ENCODE assay signal across 1 cellular context in the genomic region with DNA sequence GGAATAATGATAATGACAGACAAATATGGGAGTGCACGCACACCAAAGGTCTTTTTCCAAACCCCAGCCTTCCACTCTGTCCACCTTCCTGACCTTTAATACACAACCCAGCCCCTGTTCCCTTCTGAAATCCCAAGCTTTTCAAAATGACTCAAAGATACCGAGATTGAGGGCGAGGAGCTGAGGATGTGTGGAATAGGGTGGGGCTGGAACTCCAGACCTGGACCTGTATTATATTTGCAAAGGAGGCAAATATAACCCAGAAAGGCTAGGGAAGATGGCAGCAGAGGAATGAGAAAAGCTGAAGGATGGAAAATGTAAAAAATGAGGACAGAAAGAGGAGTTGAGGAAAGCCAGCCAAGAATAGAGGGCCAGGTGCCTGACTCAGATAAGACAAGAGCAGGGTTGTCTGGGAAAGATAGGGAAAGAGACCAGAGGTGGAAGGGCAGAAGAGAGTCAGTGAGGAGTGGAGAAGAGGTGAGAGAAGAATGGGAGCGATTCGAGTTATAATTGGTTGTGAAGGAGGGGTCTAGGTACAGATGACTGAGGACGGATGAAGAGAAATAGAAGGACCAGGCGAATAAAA.
TF ChIP-seq lines count a peak whose summit lies in the region.

No MANE protein-coding gene starts in this region.

TF ChIP-seq in K562, 482 proteins besides CTCF, POLR2A, EP300 and RAD21 (continued from another document):
- TF ChIP-seq, protein P1, sequence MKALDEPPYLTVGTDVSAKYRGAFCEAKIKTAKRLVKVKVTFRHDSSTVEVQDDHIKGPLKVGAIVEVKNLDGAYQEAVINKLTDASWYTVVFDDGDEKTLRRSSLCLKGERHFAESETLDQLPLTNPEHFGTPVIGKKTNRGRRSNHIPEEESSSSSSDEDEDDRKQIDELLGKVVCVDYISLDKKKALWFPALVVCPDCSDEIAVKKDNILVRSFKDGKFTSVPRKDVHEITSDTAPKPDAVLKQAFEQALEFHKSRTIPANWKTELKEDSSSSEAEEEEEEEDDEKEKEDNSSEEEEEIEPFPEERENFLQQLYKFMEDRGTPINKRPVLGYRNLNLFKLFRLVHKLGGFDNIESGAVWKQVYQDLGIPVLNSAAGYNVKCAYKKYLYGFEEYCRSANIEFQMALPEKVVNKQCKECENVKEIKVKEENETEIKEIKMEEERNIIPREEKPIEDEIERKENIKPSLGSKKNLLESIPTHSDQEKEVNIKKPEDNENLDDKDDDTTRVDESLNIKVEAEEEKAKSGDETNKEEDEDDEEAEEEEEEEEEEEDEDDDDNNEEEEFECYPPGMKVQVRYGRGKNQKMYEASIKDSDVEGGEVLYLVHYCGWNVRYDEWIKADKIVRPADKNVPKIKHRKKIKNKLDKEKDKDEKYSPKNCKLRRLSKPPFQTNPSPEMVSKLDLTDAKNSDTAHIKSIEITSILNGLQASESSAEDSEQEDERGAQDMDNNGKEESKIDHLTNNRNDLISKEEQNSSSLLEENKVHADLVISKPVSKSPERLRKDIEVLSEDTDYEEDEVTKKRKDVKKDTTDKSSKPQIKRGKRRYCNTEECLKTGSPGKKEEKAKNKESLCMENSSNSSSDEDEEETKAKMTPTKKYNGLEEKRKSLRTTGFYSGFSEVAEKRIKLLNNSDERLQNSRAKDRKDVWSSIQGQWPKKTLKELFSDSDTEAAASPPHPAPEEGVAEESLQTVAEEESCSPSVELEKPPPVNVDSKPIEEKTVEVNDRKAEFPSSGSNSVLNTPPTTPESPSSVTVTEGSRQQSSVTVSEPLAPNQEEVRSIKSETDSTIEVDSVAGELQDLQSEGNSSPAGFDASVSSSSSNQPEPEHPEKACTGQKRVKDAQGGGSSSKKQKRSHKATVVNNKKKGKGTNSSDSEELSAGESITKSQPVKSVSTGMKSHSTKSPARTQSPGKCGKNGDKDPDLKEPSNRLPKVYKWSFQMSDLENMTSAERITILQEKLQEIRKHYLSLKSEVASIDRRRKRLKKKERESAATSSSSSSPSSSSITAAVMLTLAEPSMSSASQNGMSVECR (CRISPR knock-in tag; IDR thresholded peaks at IDR 0.05), result no peak
- no peak for TF ChIP-seq PTTG1 (tag; IDR thresholded peaks at IDR 0.05; ENCODE audit: low read depth)
- TF ChIP-seq, protein P2, sequence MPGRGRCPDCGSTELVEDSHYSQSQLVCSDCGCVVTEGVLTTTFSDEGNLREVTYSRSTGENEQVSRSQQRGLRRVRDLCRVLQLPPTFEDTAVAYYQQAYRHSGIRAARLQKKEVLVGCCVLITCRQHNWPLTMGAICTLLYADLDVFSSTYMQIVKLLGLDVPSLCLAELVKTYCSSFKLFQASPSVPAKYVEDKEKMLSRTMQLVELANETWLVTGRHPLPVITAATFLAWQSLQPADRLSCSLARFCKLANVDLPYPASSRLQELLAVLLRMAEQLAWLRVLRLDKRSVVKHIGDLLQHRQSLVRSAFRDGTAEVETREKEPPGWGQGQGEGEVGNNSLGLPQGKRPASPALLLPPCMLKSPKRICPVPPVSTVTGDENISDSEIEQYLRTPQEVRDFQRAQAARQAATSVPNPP (IDR thresholded peaks at IDR 0.05; ENCODE audit: borderline replicate concordance, insufficient read depth, insufficient read length), result no peak
- no peak for TF ChIP-seq ZFX (CRISPR knock-in tag; IDR thresholded peaks at IDR 0.05)
- TF ChIP-seq, protein P3, sequence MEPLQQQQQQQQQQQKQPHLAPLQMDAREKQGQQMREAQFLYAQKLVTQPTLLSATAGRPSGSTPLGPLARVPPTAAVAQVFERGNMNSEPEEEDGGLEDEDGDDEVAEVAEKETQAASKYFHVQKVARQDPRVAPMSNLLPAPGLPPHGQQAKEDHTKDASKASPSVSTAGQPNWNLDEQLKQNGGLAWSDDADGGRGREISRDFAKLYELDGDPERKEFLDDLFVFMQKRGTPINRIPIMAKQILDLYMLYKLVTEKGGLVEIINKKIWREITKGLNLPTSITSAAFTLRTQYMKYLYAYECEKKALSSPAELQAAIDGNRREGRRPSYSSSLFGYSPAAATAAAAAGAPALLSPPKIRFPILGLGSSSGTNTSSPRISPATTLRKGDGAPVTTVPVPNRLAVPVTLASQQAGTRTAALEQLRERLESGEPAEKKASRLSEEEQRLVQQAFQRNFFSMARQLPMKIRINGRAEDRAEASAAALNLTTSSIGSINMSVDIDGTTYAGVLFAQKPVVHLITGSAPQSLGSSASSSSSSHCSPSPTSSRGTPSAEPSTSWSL (CRISPR knock-in tag; IDR thresholded peaks at IDR 0.05; ENCODE audit: borderline replicate concordance), result no peak
- no peak for TF ChIP-seq TCF7 (IDR thresholded peaks at IDR 0.05; ENCODE audit: borderline replicate concordance)
- peak; percentile 93 for TF ChIP-seq TEAD4 (IDR thresholded peaks at IDR 0.05; ENCODE audit: low read length)
- no peak for TF ChIP-seq TEAD4 (CRISPR knock-in tag; IDR thresholded peaks at IDR 0.05; ENCODE audit: borderline replicate concordance)
- TF ChIP-seq, protein P4, sequence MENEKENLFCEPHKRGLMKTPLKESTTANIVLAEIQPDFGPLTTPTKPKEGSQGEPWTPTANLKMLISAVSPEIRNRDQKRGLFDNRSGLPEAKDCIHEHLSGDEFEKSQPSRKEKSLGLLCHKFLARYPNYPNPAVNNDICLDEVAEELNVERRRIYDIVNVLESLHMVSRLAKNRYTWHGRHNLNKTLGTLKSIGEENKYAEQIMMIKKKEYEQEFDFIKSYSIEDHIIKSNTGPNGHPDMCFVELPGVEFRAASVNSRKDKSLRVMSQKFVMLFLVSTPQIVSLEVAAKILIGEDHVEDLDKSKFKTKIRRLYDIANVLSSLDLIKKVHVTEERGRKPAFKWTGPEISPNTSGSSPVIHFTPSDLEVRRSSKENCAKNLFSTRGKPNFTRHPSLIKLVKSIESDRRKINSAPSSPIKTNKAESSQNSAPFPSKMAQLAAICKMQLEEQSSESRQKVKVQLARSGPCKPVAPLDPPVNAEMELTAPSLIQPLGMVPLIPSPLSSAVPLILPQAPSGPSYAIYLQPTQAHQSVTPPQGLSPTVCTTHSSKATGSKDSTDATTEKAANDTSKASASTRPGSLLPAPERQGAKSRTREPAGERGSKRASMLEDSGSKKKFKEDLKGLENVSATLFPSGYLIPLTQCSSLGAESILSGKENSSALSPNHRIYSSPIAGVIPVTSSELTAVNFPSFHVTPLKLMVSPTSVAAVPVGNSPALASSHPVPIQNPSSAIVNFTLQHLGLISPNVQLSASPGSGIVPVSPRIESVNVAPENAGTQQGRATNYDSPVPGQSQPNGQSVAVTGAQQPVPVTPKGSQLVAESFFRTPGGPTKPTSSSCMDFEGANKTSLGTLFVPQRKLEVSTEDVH (IDR thresholded peaks at IDR 0.05; ENCODE audit: low read depth, partially characterized antibody), result peak; percentile 65
- TF ChIP-seq ZFP1 (CRISPR knock-in tag; IDR thresholded peaks at IDR 0.05), result no peak
- TF ChIP-seq GTF2F1 (IDR thresholded peaks at IDR 0.05; ENCODE audit: low read depth, low read length), result no peak
- TF ChIP-seq NR1H2 (CRISPR knock-in tag; IDR thresholded peaks at IDR 0.05), result no peak
- TF ChIP-seq, protein P5, sequence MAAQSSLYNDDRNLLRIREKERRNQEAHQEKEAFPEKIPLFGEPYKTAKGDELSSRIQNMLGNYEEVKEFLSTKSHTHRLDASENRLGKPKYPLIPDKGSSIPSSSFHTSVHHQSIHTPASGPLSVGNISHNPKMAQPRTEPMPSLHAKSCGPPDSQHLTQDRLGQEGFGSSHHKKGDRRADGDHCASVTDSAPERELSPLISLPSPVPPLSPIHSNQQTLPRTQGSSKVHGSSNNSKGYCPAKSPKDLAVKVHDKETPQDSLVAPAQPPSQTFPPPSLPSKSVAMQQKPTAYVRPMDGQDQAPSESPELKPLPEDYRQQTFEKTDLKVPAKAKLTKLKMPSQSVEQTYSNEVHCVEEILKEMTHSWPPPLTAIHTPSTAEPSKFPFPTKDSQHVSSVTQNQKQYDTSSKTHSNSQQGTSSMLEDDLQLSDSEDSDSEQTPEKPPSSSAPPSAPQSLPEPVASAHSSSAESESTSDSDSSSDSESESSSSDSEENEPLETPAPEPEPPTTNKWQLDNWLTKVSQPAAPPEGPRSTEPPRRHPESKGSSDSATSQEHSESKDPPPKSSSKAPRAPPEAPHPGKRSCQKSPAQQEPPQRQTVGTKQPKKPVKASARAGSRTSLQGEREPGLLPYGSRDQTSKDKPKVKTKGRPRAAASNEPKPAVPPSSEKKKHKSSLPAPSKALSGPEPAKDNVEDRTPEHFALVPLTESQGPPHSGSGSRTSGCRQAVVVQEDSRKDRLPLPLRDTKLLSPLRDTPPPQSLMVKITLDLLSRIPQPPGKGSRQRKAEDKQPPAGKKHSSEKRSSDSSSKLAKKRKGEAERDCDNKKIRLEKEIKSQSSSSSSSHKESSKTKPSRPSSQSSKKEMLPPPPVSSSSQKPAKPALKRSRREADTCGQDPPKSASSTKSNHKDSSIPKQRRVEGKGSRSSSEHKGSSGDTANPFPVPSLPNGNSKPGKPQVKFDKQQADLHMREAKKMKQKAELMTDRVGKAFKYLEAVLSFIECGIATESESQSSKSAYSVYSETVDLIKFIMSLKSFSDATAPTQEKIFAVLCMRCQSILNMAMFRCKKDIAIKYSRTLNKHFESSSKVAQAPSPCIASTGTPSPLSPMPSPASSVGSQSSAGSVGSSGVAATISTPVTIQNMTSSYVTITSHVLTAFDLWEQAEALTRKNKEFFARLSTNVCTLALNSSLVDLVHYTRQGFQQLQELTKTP (IDR thresholded peaks at IDR 0.05; ENCODE audit: low read depth in 1 of 2, partially characterized antibody in 2 of 2), result peak; percentile 18 to 78
- TF ChIP-seq, protein P6, sequence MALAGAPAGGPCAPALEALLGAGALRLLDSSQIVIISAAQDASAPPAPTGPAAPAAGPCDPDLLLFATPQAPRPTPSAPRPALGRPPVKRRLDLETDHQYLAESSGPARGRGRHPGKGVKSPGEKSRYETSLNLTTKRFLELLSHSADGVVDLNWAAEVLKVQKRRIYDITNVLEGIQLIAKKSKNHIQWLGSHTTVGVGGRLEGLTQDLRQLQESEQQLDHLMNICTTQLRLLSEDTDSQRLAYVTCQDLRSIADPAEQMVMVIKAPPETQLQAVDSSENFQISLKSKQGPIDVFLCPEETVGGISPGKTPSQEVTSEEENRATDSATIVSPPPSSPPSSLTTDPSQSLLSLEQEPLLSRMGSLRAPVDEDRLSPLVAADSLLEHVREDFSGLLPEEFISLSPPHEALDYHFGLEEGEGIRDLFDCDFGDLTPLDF (CRISPR knock-in tag; IDR thresholded peaks at IDR 0.05), result no peak
- no peak for TF ChIP-seq ARHGAP35 (IDR thresholded peaks at IDR 0.05; ENCODE audit: partially characterized antibody)
- TF ChIP-seq ZNF3 (CRISPR knock-in tag; IDR thresholded peaks at IDR 0.05), result no peak
- TF ChIP-seq ZNF23 (CRISPR knock-in tag; IDR thresholded peaks at IDR 0.05), result no peak
- peak; percentile 94 for TF ChIP-seq ZEB2 (IDR thresholded peaks at IDR 0.05)
- TF ChIP-seq ELF4 (CRISPR knock-in tag; IDR thresholded peaks at IDR 0.05), result peak; percentile 94
- TF ChIP-seq HEY1 (CRISPR knock-in tag; IDR thresholded peaks at IDR 0.05; ENCODE audit: borderline replicate concordance), result no peak
- no peak for TF ChIP-seq SPI1 (IDR thresholded peaks at IDR 0.05; ENCODE audit: borderline replicate concordance, low read depth, low read length)
- no peak for TF ChIP-seq CHCHD3 (CRISPR knock-in tag; IDR thresholded peaks at IDR 0.05)
- TF ChIP-seq BRD4 (IDR thresholded peaks at IDR 0.05), result no peak
- TF ChIP-seq, protein P7, sequence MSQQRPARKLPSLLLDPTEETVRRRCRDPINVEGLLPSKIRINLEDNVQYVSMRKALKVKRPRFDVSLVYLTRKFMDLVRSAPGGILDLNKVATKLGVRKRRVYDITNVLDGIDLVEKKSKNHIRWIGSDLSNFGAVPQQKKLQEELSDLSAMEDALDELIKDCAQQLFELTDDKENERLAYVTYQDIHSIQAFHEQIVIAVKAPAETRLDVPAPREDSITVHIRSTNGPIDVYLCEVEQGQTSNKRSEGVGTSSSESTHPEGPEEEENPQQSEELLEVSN (IDR thresholded peaks at IDR 0.05; ENCODE audit: borderline replicate concordance in 1 of 2, extremely low read depth in 1 of 2, insufficient read depth in 1 of 2, insufficient read length in 1 of 2, low read depth in 1 of 2, low read length in 1 of 2, poor library complexity in 1 of 2, severe bottlenecking in 1 of 2), result no peak
- TF ChIP-seq DACH1 (IDR thresholded peaks at IDR 0.05; ENCODE audit: partially characterized antibody), result peak; percentile 2
- TF ChIP-seq DIDO1 (tag; IDR thresholded peaks at IDR 0.05; ENCODE audit: low read depth), result no peak
- no peak for TF ChIP-seq ZNF354B (CRISPR knock-in tag; IDR thresholded peaks at IDR 0.05)
- peak; percentile 98 for TF ChIP-seq SMARCE1 (IDR thresholded peaks at IDR 0.05)
- TF ChIP-seq, protein P8, sequence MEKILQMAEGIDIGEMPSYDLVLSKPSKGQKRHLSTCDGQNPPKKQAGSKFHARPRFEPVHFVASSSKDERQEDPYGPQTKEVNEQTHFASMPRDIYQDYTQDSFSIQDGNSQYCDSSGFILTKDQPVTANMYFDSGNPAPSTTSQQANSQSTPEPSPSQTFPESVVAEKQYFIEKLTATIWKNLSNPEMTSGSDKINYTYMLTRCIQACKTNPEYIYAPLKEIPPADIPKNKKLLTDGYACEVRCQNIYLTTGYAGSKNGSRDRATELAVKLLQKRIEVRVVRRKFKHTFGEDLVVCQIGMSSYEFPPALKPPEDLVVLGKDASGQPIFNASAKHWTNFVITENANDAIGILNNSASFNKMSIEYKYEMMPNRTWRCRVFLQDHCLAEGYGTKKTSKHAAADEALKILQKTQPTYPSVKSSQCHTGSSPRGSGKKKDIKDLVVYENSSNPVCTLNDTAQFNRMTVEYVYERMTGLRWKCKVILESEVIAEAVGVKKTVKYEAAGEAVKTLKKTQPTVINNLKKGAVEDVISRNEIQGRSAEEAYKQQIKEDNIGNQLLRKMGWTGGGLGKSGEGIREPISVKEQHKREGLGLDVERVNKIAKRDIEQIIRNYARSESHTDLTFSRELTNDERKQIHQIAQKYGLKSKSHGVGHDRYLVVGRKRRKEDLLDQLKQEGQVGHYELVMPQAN (IDR thresholded peaks at IDR 0.05; ENCODE audit: borderline replicate concordance), result no peak
- no peak for TF ChIP-seq CHD1 (IDR thresholded peaks at IDR 0.05; ENCODE audit: low read length)
- TF ChIP-seq ZNF764 (CRISPR knock-in tag; IDR thresholded peaks at IDR 0.05; ENCODE audit: low read depth), result no peak
- TF ChIP-seq, protein P9, sequence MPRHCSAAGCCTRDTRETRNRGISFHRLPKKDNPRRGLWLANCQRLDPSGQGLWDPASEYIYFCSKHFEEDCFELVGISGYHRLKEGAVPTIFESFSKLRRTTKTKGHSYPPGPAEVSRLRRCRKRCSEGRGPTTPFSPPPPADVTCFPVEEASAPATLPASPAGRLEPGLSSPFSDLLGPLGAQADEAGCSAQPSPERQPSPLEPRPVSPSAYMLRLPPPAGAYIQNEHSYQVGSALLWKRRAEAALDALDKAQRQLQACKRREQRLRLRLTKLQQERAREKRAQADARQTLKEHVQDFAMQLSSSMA (CRISPR knock-in tag; IDR thresholded peaks at IDR 0.05), result no peak
- TF ChIP-seq SMARCB1 (IDR thresholded peaks at IDR 0.05; ENCODE audit: insufficient read length, low read depth), result no peak
- TF ChIP-seq NCOA6 (IDR thresholded peaks at IDR 0.05), result peak; percentile 45; the same call in 1 of the 2 replicates
- TF ChIP-seq ETV1 (tag; conservative IDR thresholded peaks at IDR 0.05; ENCODE audit: low read depth), result no peak
- TF ChIP-seq ELF1 (tag; IDR thresholded peaks at IDR 0.05), result no peak
